8 cellular contexts compared by ENCODE assay signal in genomic region chr17:9217151-9218067, GRCh38.
DNase-seq lines count a peak whose midpoint lies in the region; ATAC-seq and TF ChIP-seq lines count a peak whose summit lies in the region.
"Had no signal": no experiment of that assay in that cellular context is flagged by ENCODE, and none has a peak within 500 bp of the region (broad histone marks: within the 10 kb centered on the region; RNA-seq: fewer than 3 reads in every experiment).

No MANE protein-coding gene starts in this region.

- no peaks in the 10 kb centered on the region for H3K9me2 ChIP-seq in PC-3 (replicated peaks; ENCODE audit: low read length)

- peaks cover 18% of the 10 kb centered on the region for H3K4me1 ChIP-seq in body of pancreas
- H3K4me1 ChIP-seq in suprapubic skin = peaks cover 5% of the 10 kb centered on the region
- no peaks in the 10 kb centered on the region for H3K4me1 ChIP-seq in PC-3 (ENCODE audit: insufficient read depth, low read length)

- no peak overlapping the region for H2AFZ ChIP-seq in PC-3 (ENCODE audit: low read length)

- H3K27ac ChIP-seq in body of pancreas (peak overlapping the region; percentile 8 to 81 (median 56)), suprapubic skin (peak overlapping the region; percentile 78), PC-3 (ENCODE audit: low read length) (no peak overlapping the region)

- CTCF ChIA-PET in PC-3 (lab: Charles Lee) = no interaction called here

- ATAC-seq in body of pancreas = peak; percentile 82
- ATAC-seq in PC-3 = no peak
- ATAC-seq in GM18502 (IDR thresholded peaks at IDR 0.05; ENCODE audit: poor library complexity, unreplicated experiment) = no peak

- peak; percentile 8 for TF ChIP-seq EP300 in suprapubic skin (IDR thresholded peaks at IDR 0.05)

- POLR2A ChIA-PET in PC-3 (lab: Charles Lee; ENCODE audit: unreplicated experiment) = no interaction called here

- no peaks in the 10 kb centered on the region for H3F3A ChIP-seq in PC-3 (ENCODE audit: low read length, unreplicated experiment)

- no TSS peak for BruUV-seq in PC-3 (replicated peaks; lab: Mats Ljungman, UMichigan)

- WGBS in body of pancreas, 2 donors = 28 to 38% methylated on average over 5 of the region's 5 CpGs
- WGBS in suprapubic skin = 27% methylated on average over 5 of the region's 5 CpGs

- TF ChIP-seq POLR2A in body of pancreas (IDR thresholded peaks at IDR 0.05) (no peak), suprapubic skin (IDR thresholded peaks at IDR 0.05) (no peak)

- no peak overlapping the region for H3K4me2 ChIP-seq in PC-3 (ENCODE audit: low read length)

- H3K27me3 ChIP-seq in body of pancreas (no peaks in the 10 kb centered on the region), suprapubic skin (no peaks in the 10 kb centered on the region), PC-3 (ENCODE audit: low read length) (no peaks in the 10 kb centered on the region)

- no peak overlapping the region for H3K4me3 ChIP-seq in body of pancreas
- H3K4me3 ChIP-seq in suprapubic skin = no peak overlapping the region
- H3K4me3 ChIP-seq in PC-3 (ENCODE audit: low read length) = no peak overlapping the region

- H3K9me3 ChIP-seq in body of pancreas (no peaks in the 10 kb centered on the region), suprapubic skin (peaks cover 10% of the 10 kb centered on the region), PC-3 (ENCODE audit: low read length) (no peaks in the 10 kb centered on the region)

- H3K36me3 ChIP-seq in body of pancreas (replicated peaks in 1 of 2; ENCODE audit: insufficient read depth in 1 of 2, low read depth in 2 of 2) (no peaks in the 10 kb centered on the region), suprapubic skin (no peaks in the 10 kb centered on the region), PC-3 (ENCODE audit: low read depth, low read length) (no peaks in the 10 kb centered on the region)

- H3K79me2 ChIP-seq in PC-3 (ENCODE audit: low read length) = no peaks in the 10 kb centered on the region

- DNase-seq in HS-5 (ENCODE audit: low read depth) (peak; percentile 51), body of pancreas (no peak), hepatic stellate cell (ENCODE audit: low spot score) (peak; percentile 41), suprapubic skin (ENCODE audit: low spot score in 2 of 2) (no peak), PC-3 (no peak), NCI-H187 treated with DMSO at 0.1 percent for 48 hours (lab: John Stamatoyannopoulos, UW) (no peak)
- DNase-seq: NCI-H345 had no signal

- H3K9ac ChIP-seq in PC-3 (ENCODE audit: low read length) = no peak overlapping the region

- no peaks in the 10 kb centered on the region for H4K20me1 ChIP-seq in PC-3 (ENCODE audit: low read length)

- TF ChIP-seq CTCF in body of pancreas (IDR thresholded peaks at IDR 0.05) (no peak), suprapubic skin (IDR thresholded peaks at IDR 0.05) (no peak), PC-3 (conservative IDR thresholded peaks at IDR 0.05; ENCODE audit: low read depth, low read length) (no peak)

- intact Hi-C loops in body of pancreas (cut with DNase I) = no loop called here
- intact Hi-C loops in PC-3 (cut with micrococcal nuclease) = no loop called here

Comparison
In these comparisons a context has a peak if more than half of its experiments do, and no peak if none do; other contexts are left out.
1. DNase-seq: peak in HS-5 (single experiment) and hepatic stellate cell (single experiment); none in body of pancreas (0 of 4), suprapubic skin (0 of 2), PC-3 (single experiment) and NCI-H187 treated with DMSO at 0.1 percent for 48 hours (single experiment).